16 cellular contexts compared by ENCODE assay signal in genomic region chr2:202090530-202090929, GRCh38. TPM values are rescaled to one million over a fixed set of nuclear protein-coding genes. Genes with fewer than 3 reads are reported as not detected.
DNase-seq lines count a peak whose midpoint lies in the region; ATAC-seq and TF ChIP-seq lines count a peak whose summit lies in the region.
"Had no signal": no experiment of that assay in that cellular context is flagged by ENCODE, and none has a peak within 500 bp of the region (broad histone marks: within the 10 kb centered on the region; RNA-seq: fewer than 3 reads in every experiment).

No MANE protein-coding gene starts in this region.

- H3K4me3 Mint-ChIP-seq in naive thymus-derived CD4-positive, alpha-beta T cell: no peak overlapping the region
- H3K4me3 Mint-ChIP-seq: GM23338 had no signal

- peak; percentile 66 for DNase-seq in DMS 273 (lab: John Stamatoyannopoulos, UW; ENCODE audit: unreplicated experiment)
- DNase-seq in DMS 273 treated with DMSO at 0.1 percent for 48 hours (lab: John Stamatoyannopoulos, UW): no peak
- DNase-seq in NCI-H446 (lab: John Stamatoyannopoulos, UW): peak; percentile 42 to 90
- DNase-seq in heart left ventricle: peak in 3 of 5 donors; percentile 32 to 53 (median 38)
- no peak for DNase-seq in colonic mucosa
- DNase-seq in epidermal melanocyte (ENCODE audit: insufficient read length, low spot score): no peak
- DNase-seq in naive thymus-derived CD4-positive, alpha-beta T cell: no peak
- DNase-seq: NCI-H187; NCI-H524 treated with DMSO at 0.1 percent for 48 hours; NK-92 treated with Interleukin-12 subunit alpha and Interleukin-12 subunit beta, amount 100 ng/mL, for 24 hours; OCI-M1 had no signal

- CTCF ChIA-PET in naive thymus-derived CD4-positive, alpha-beta T cell (lab: Charles Lee): no interaction called here

- H3K27me3 ChIP-seq in heart left ventricle (no peaks in the 10 kb centered on the region), rectal smooth muscle tissue (ENCODE audit: control insufficient read depth, insufficient read depth, low read length) (no peaks in the 10 kb centered on the region), colonic mucosa (no peaks in the 10 kb centered on the region)
- no peaks in the 10 kb centered on the region for H3K27me3 ChIP-seq in naive thymus-derived CD4-positive, alpha-beta T cell (ENCODE audit: control insufficient read depth in 2 of 2, insufficient read depth in 2 of 2, low read length in 2 of 2)

- POLR2A ChIA-PET in naive thymus-derived CD4-positive, alpha-beta T cell (lab: Charles Lee): no interaction called here

- no peaks in the 10 kb centered on the region for H3K36me3 ChIP-seq in heart left ventricle
- no peaks in the 10 kb centered on the region for H3K36me3 ChIP-seq in rectal smooth muscle tissue (ENCODE audit: control insufficient read depth, insufficient read depth, low read length)
- no peaks in the 10 kb centered on the region for H3K36me3 ChIP-seq in colonic mucosa
- no peaks in the 10 kb centered on the region for H3K36me3 ChIP-seq in naive thymus-derived CD4-positive, alpha-beta T cell (ENCODE audit: control insufficient read depth in 2 of 3, insufficient read depth in 3 of 3, low read length in 3 of 3)

- 37 to 65% (median 43%) methylated on average over 3 to 7 of the region's 7 CpGs for WGBS in heart left ventricle, 4 donors

- H3K27ac ChIP-seq in heart left ventricle: peak overlapping the region in 1 of 12 donors; percentile 70
- peak overlapping the region; percentile 64 for H3K27ac ChIP-seq in rectal smooth muscle tissue (ENCODE audit: low read depth, low read length)
- H3K27ac ChIP-seq in colonic mucosa: no peak overlapping the region
- no peak overlapping the region for H3K27ac ChIP-seq in naive thymus-derived CD4-positive, alpha-beta T cell (ENCODE audit: low read depth, low read length)
- H3K27ac ChIP-seq: 22Rv1 had no signal

- no peak for TF ChIP-seq CTCF in heart left ventricle (IDR thresholded peaks at IDR 0.05)
- TF ChIP-seq CTCF in colonic mucosa (IDR thresholded peaks at IDR 0.05): no peak

- no peak overlapping the region for H3K9ac ChIP-seq in rectal smooth muscle tissue (ENCODE audit: low read length)
- no peak overlapping the region for H3K9ac ChIP-seq in colonic mucosa (ENCODE audit: low read depth in 2 of 2, low read length in 2 of 2)

- H3K27ac Mint-ChIP-seq in naive thymus-derived CD4-positive, alpha-beta T cell: no peak overlapping the region
- H3K27ac Mint-ChIP-seq: GM23338 had no signal

- ATAC-seq in heart left ventricle: peak; percentile 45 to 66 (median 62)
- no peak for ATAC-seq in naive thymus-derived CD4-positive, alpha-beta T cell
- ATAC-seq: GM23338, HCT116 had no signal

- H3K4me3 ChIP-seq in heart left ventricle (no peak overlapping the region), rectal smooth muscle tissue (ENCODE audit: low read length) (no peak overlapping the region), colonic mucosa (no peak overlapping the region)
- no peak overlapping the region for H3K4me3 ChIP-seq in naive thymus-derived CD4-positive, alpha-beta T cell (ENCODE audit: low read length)
- H3K4me3 ChIP-seq: GM23338 had no signal

- H3K36me3 Mint-ChIP-seq in naive thymus-derived CD4-positive, alpha-beta T cell: no peaks in the 10 kb centered on the region

- intact Hi-C loops in heart left ventricle (cut with DNase I): no loop called here
- intact Hi-C loops in colonic mucosa (cut with DNase I): no loop called here
- intact Hi-C loops in naive thymus-derived CD4-positive, alpha-beta T cell (cut with micrococcal nuclease): no loop called here

- no peaks in the 10 kb centered on the region for H3K4me1 Mint-ChIP-seq in naive thymus-derived CD4-positive, alpha-beta T cell

- H3K4me1 ChIP-seq in heart left ventricle (peaks cover 0 to 16% (median 0%) of the 10 kb centered on the region in 12 donors), rectal smooth muscle tissue (ENCODE audit: control insufficient read depth, insufficient read depth, low read length) (peaks cover 9% of the 10 kb centered on the region), colonic mucosa (no peaks in the 10 kb centered on the region)
- H3K4me1 ChIP-seq in naive thymus-derived CD4-positive, alpha-beta T cell (ENCODE audit: control insufficient read depth in 2 of 2, insufficient read depth in 2 of 2, low read length in 2 of 2): no peaks in the 10 kb centered on the region

- peaks cover 6 to 32% (median 12%) of the 10 kb centered on the region in 5 donors for H3K27me3 Mint-ChIP-seq in naive thymus-derived CD4-positive, alpha-beta T cell

- no peaks in the 10 kb centered on the region for H3K9me3 Mint-ChIP-seq in naive thymus-derived CD4-positive, alpha-beta T cell
- H3K9me3 Mint-ChIP-seq: GM23338 had no signal

- H3K9me3 ChIP-seq in heart left ventricle: no peaks in the 10 kb centered on the region
- no peaks in the 10 kb centered on the region for H3K9me3 ChIP-seq in colonic mucosa
- H3K9me3 ChIP-seq in naive thymus-derived CD4-positive, alpha-beta T cell (ENCODE audit: control insufficient read depth in 2 of 3, low read length in 3 of 3): no peaks in the 10 kb centered on the region

- TF ChIP-seq POLR2A in heart left ventricle (IDR thresholded peaks at IDR 0.05): no peak

RNA-seq across cellular contexts. Expression of gene KIAA2012, which starts 17.5 kb away (rescaled TPM):
- total RNA-seq in heart left ventricle (under 1 TPM in 1 of 9 donors, not detected in 8; 0.08 TPM), colonic mucosa (not detected)
- not detected for polyA plus RNA-seq in heart left ventricle
- total RNA-seq in naive thymus-derived CD4-positive, alpha-beta T cell: not detected
- not detected for polyA plus RNA-seq in naive thymus-derived CD4-positive, alpha-beta T cell
- total RNA-seq: Daoy had no signal

RNA-seq across cellular contexts. Expression of gene FZD7, which starts 56.9 kb away (rescaled TPM):
- total RNA-seq in heart left ventricle (10 to 100 TPM; 11.3 to 42.0 (median 25.5) TPM), colonic mucosa (10 to 100 TPM in 1 of 2 donors, 1 to 10 TPM in 1; 2.3 to 13.9 TPM)
- polyA plus RNA-seq in heart left ventricle: 1 to 10 TPM; 1.7 to 8.8 TPM
- under 1 TPM; 0.27 to 0.99 (median 0.43) TPM for total RNA-seq in naive thymus-derived CD4-positive, alpha-beta T cell
- under 1 TPM in 1 of 2 donors, not detected in 1; 0.17 TPM for polyA plus RNA-seq in naive thymus-derived CD4-positive, alpha-beta T cell

Comparison
In these comparisons a context has a peak if more than half of its experiments do, and no peak if none do; other contexts are left out.
1. DNase-seq: peak in DMS 273 (single experiment), NCI-H446 (2 of 2) and heart left ventricle (3 of 5); none in DMS 273 treated with DMSO at 0.1 percent for 48 hours (single experiment), colonic mucosa (single experiment), epidermal melanocyte (single experiment) and naive thymus-derived CD4-positive, alpha-beta T cell (0 of 9).